Comparison of ENCODE assay signal across 1 cellular context in the genomic region with DNA sequence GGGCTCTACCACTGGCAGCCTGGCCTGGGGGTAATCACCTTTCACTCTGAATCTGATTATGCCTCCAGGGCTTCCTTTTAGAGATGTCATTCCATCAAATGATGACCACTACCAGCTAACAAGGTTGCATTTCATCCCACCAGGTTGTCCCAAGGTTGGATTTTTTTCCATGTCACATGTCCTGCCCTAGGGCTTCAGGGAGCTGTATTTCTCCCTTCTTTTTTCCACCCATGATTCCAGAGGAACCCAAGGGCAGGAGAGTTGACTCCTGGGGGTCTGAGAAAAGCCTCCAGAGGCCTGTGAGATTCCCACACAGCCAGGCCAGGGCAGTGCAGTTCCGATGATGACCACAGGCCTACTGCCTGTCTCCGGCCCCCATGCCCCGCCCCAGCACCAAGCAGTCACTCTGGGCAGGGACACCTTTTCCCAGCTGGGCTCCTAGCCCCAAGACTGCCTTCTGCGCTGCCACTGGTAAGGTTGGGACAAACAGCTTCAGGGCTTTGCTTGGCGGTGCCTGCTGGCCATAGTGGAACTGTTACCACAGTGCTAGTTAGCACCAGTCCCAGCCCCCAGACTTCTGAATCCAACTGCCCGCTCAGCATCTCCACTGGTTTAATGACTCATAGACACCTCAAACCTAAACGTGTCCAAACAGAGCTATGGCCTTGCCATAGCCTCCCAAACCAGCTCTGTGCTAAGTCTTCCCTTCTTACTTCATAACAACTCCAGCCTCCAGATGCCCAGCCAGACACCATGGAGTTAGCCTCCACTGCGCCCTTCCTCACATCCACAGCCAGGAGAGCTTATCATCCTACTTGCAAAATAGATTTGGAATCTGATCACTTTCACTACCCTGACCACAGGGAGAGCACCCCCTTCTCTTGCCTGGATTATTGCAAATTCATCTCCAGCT.
TF ChIP-seq lines count a peak whose summit lies in the region.

No MANE protein-coding gene starts in this region.

TF ChIP-seq in K562, 482 proteins besides CTCF, POLR2A, EP300 and RAD21 (continued from another document and continues in another):
- TF ChIP-seq, protein P1, sequence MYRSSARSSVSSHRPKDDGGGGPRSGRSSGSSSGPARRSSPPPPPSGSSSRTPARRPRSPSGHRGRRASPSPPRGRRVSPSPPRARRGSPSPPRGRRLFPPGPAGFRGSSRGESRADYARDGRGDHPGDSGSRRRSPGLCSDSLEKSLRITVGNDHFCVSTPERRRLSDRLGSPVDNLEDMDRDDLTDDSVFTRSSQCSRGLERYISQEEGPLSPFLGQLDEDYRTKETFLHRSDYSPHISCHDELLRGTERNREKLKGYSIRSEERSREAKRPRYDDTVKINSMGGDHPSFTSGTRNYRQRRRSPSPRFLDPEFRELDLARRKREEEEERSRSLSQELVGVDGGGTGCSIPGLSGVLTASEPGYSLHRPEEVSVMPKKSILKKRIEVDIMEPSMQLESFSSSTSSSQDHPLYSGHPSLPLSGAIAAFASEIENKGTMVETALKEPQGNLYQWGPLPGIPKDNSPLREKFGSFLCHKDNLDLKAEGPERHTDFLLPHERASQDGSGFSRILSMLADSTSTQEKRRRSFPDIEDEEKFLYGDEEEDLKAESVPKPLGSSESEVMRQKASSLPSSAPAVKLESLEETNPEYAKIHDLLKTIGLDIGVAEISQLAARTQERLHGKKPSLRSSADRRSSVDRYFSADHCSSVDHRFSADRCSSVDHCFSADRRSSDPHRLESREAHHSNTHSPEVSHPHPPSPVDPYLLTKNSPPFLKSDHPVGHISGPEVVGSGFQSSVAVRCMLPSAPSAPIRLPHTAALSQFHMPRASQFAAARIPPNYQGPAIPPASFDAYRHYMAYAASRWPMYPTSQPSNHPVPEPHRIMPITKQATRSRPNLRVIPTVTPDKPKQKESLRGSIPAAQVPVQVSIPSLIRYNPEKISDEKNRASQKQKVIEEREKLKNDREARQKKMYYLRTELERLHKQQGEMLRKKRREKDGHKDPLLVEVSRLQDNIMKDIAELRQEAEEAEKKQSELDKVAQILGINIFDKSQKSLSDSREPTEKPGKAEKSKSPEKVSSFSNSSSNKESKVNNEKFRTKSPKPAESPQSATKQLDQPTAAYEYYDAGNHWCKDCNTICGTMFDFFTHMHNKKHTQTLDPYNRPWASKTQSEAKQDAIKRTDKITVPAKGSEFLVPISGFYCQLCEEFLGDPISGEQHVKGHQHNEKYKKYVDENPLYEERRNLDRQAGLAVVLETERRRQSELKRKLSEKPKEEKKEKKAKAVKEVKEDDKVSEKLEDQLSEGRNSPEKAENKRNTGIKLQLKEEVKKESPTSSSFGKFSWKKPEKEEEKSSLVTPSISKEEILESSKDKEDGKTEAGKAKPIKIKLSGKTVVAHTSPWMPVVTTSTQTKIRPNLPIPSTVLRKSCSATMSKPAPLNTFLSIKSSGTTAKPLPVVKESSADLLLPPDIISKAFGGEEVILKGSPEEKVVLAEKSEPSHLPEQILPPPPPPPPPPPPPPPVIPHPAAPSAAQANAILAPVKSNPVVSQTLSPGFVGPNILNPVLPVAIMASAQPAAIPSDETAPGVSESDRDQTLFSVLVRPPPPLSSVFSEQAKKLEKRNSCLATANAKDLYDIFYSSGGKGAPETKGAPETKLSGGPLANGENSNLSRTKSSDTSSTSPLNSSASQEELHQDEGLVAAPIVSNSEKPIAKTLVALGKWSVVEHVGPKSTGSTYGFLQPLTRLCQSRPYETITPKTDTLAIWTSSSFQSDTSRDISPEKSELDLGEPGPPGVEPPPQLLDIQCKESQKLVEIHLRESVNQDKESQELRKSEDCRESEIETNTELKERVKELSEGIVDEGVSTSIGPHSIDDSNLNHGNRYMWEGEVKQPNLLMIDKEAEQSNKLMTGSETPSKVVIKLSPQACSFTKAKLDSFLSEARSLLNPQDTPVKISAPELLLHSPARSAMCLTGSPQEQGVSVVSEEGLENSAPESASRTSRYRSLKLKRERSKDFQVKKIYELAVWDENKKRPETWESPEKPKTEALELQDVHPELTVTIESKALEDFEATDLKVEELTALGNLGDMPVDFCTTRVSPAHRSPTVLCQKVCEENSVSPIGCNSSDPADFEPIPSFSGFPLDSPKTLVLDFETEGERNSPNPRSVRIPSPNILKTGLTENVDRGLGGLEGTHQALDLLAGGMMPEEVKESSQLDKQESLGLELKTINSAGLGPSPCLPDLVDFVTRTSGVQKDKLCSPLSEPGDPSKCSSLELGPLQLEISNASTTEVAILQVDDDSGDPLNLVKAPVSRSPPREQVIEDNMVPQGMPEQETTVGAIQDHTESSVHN (IDR thresholded peaks at IDR 0.05; ENCODE audit: borderline replicate concordance in 1 of 2, low read depth in 1 of 2): no peak
- TF ChIP-seq, protein P2, sequence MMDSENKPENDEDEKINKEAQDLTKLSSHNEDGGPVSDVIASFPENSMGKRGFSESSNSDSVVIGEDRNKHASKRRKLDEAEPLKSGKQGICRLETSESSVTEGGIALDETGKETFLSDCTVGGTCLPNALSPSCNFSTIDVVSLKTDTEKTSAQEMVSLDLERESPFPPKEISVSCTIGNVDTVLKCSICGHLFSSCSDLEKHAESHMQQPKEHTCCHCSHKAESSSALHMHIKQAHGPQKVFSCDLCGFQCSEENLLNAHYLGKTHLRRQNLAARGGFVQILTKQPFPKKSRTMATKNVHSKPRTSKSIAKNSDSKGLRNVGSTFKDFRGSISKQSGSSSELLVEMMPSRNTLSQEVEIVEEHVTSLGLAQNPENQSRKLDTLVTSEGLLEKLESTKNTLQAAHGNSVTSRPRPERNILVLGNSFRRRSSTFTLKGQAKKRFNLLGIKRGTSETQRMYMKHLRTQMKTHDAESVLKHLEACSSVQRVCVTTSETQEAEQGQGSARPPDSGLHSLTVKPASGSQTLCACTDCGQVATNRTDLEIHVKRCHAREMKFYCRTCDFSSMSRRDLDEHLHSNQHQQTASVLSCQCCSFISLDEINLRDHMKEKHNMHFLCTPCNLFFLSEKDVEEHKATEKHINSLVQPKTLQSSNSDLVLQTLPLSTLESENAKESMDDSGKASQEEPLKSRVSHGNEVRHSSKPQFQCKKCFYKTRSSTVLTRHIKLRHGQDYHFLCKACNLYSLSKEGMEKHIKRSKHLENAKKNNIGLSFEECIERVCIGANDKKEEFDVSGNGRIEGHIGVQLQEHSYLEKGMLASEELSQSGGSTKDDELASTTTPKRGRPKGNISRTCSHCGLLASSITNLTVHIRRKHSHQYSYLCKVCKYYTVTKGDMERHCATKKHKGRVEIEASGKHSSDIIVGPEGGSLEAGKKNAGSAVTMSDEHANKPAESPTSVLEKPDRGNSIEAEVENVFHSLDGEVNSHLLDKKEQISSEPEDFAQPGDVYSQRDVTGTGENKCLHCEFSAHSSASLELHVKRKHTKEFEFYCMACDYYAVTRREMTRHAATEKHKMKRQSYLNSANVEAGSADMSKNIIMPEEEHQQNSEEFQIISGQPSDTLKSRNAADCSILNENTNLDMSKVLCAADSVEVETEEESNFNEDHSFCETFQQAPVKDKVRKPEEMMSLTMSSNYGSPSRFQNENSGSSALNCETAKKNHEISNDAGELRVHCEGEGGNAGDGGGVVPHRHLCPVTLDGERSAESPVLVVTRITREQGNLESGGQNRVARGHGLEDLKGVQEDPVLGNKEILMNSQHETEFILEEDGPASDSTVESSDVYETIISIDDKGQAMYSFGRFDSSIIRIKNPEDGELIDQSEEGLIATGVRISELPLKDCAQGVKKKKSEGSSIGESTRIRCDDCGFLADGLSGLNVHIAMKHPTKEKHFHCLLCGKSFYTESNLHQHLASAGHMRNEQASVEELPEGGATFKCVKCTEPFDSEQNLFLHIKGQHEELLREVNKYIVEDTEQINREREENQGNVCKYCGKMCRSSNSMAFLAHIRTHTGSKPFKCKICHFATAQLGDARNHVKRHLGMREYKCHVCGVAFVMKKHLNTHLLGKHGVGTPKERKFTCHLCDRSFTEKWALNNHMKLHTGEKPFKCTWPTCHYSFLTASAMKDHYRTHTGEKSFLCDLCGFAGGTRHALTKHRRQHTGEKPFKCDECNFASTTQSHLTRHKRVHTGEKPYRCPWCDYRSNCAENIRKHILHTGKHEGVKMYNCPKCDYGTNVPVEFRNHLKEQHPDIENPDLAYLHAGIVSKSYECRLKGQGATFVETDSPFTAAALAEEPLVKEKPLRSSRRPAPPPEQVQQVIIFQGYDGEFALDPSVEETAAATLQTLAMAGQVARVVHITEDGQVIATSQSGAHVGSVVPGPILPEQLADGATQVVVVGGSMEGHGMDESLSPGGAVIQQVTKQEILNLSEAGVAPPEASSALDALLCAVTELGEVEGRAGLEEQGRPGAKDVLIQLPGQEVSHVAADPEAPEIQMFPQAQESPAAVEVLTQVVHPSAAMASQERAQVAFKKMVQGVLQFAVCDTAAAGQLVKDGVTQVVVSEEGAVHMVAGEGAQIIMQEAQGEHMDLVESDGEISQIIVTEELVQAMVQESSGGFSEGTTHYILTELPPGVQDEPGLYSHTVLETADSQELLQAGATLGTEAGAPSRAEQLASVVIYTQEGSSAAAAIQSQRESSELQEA (IDR thresholded peaks at IDR 0.05; ENCODE audit: low read depth): no peak
- TF ChIP-seq ADNP (tag; IDR thresholded peaks at IDR 0.05) (no peak), JUNB (CRISPR knock-in tag; conservative IDR thresholded peaks at IDR 0.05) (no peak), U2AF1 (optimal IDR thresholded peaks at IDR 0.05; ENCODE audit: low read depth, low read length) (no peak), ETS2 (tag; IDR thresholded peaks at IDR 0.05; ENCODE audit: borderline replicate concordance, poor library complexity, severe bottlenecking) (no peak), ZNF431 (CRISPR knock-in tag; IDR thresholded peaks at IDR 0.05) (no peak), SAP30 (IDR thresholded peaks at IDR 0.05; ENCODE audit: borderline replicate concordance, insufficient read depth, low read depth, low read length, poor library complexity, severe bottlenecking) (no peak), XRCC5 (IDR thresholded peaks at IDR 0.05; ENCODE audit: low read depth, low read length) (no peak), ZNF436 (CRISPR knock-in tag; IDR thresholded peaks at IDR 0.05) (no peak), ZNF263 (CRISPR knock-in tag; IDR thresholded peaks at IDR 0.05; ENCODE audit: borderline replicate concordance) (no peak), ARNT (IDR thresholded peaks at IDR 0.05) (no peak), MAFG (tag; conservative IDR thresholded peaks at IDR 0.05) (0 out of 2 replicates have a peak, but pooled peaks have one; percentile 4), SRF (CRISPR knock-in tag; IDR thresholded peaks at IDR 0.05) (no peak), NFRKB (IDR thresholded peaks at IDR 0.05; ENCODE audit: low read depth) (peak; percentile 49; the same call in 1 of the 2 replicates), MCM2 (IDR thresholded peaks at IDR 0.05; ENCODE audit: low read depth) (no peak)
- TF ChIP-seq, protein P3, sequence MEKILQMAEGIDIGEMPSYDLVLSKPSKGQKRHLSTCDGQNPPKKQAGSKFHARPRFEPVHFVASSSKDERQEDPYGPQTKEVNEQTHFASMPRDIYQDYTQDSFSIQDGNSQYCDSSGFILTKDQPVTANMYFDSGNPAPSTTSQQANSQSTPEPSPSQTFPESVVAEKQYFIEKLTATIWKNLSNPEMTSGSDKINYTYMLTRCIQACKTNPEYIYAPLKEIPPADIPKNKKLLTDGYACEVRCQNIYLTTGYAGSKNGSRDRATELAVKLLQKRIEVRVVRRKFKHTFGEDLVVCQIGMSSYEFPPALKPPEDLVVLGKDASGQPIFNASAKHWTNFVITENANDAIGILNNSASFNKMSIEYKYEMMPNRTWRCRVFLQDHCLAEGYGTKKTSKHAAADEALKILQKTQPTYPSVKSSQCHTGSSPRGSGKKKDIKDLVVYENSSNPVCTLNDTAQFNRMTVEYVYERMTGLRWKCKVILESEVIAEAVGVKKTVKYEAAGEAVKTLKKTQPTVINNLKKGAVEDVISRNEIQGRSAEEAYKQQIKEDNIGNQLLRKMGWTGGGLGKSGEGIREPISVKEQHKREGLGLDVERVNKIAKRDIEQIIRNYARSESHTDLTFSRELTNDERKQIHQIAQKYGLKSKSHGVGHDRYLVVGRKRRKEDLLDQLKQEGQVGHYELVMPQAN (IDR thresholded peaks at IDR 0.05; ENCODE audit: borderline replicate concordance): no peak
- TF ChIP-seq, protein P4, sequence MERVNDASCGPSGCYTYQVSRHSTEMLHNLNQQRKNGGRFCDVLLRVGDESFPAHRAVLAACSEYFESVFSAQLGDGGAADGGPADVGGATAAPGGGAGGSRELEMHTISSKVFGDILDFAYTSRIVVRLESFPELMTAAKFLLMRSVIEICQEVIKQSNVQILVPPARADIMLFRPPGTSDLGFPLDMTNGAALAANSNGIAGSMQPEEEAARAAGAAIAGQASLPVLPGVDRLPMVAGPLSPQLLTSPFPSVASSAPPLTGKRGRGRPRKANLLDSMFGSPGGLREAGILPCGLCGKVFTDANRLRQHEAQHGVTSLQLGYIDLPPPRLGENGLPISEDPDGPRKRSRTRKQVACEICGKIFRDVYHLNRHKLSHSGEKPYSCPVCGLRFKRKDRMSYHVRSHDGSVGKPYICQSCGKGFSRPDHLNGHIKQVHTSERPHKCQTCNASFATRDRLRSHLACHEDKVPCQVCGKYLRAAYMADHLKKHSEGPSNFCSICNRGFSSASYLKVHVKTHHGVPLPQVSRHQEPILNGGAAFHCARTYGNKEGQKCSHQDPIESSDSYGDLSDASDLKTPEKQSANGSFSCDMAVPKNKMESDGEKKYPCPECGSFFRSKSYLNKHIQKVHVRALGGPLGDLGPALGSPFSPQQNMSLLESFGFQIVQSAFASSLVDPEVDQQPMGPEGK (CRISPR knock-in tag; IDR thresholded peaks at IDR 0.05; ENCODE audit: borderline replicate concordance): no peak
- TF ChIP-seq, protein P5, sequence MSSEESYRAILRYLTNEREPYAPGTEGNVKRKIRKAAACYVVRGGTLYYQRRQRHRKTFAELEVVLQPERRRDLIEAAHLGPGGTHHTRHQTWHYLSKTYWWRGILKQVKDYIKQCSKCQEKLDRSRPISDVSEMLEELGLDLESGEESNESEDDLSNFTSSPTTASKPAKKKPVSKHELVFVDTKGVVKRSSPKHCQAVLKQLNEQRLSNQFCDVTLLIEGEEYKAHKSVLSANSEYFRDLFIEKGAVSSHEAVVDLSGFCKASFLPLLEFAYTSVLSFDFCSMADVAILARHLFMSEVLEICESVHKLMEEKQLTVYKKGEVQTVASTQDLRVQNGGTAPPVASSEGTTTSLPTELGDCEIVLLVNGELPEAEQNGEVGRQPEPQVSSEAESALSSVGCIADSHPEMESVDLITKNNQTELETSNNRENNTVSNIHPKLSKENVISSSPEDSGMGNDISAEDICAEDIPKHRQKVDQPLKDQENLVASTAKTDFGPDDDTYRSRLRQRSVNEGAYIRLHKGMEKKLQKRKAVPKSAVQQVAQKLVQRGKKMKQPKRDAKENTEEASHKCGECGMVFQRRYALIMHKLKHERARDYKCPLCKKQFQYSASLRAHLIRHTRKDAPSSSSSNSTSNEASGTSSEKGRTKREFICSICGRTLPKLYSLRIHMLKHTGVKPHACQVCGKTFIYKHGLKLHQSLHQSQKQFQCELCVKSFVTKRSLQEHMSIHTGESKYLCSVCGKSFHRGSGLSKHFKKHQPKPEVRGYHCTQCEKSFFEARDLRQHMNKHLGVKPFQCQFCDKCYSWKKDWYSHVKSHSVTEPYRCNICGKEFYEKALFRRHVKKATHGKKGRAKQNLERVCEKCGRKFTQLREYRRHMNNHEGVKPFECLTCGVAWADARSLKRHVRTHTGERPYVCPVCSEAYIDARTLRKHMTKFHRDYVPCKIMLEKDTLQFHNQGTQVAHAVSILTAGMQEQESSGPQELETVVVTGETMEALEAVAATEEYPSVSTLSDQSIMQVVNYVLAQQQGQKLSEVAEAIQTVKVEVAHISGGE (CRISPR knock-in tag; IDR thresholded peaks at IDR 0.05): no peak
- TF ChIP-seq, protein P6, sequence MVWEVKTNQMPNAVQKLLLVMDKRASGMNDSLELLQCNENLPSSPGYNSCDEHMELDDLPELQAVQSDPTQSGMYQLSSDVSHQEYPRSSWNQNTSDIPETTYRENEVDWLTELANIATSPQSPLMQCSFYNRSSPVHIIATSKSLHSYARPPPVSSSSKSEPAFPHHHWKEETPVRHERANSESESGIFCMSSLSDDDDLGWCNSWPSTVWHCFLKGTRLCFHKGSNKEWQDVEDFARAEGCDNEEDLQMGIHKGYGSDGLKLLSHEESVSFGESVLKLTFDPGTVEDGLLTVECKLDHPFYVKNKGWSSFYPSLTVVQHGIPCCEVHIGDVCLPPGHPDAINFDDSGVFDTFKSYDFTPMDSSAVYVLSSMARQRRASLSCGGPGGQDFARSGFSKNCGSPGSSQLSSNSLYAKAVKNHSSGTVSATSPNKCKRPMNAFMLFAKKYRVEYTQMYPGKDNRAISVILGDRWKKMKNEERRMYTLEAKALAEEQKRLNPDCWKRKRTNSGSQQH (CRISPR knock-in tag; IDR thresholded peaks at IDR 0.05): no peak
